ENCODE assay signal across 27 cellular contexts in genomic region chr13:25581351-25581750, GRCh38.
"Had no signal": no experiment of that assay in that cellular context is flagged by ENCODE, and none has a peak within 500 bp of the region (broad histone marks: within the 10 kb centered on the region; RNA-seq: fewer than 3 reads in every experiment).

No MANE protein-coding gene starts in this region.

- H3K27ac ChIP-seq: brain microvascular endothelial cell, cardiac muscle cell, coronary artery, Peyer's patch, RWPE1 had no signal

- H3K4me3 ChIP-seq: cardiac muscle cell, coronary artery, MG63, Peyer's patch had no signal

- ATAC-seq: activated T-cell treated with anti-CD3 and anti-CD28 coated beads, Interleukin-2, amount 50 U/mL, for 4 hours; activated T-helper 17 cell treated with anti-CD3 and anti-CD28 coated beads, Interleukin-2, amount 50 U/mL, for 72 hours; T-cell had no signal

- H3K36me3 ChIP-seq: brain microvascular endothelial cell, cardiac muscle cell, MG63, Peyer's patch had no signal

- DNase-seq: activated CD4-positive, alpha-beta memory T cell treated with anti-CD3 and anti-CD28 coated beads for 36 hours; activated CD4-positive, alpha-beta T cell treated with anti-CD3 and anti-CD28 coated beads, Interleukin-2, amount 10 ng/mL, durations not matched to agents 7 days and 5 days; activated CD4-positive, CD25-positive, alpha-beta regulatory T cell; activated CD8-positive, alpha-beta memory T cell treated with anti-CD3 and anti-CD28 coated beads for 24 hours; activated gamma-delta T cell treated with Interleukin-2 at 50 U/mL for 16 hours; activated naive CD4-positive, alpha-beta T cell treated with anti-CD3 and anti-CD28 coated beads, Interleukin-2, amount 10 ng/mL, durations not matched to agents 7 days and 5 days; activated naive CD8-positive, alpha-beta T cell treated with anti-CD3 and anti-CD28 coated beads for 36 hours; activated T-cell treated with anti-CD3 and anti-CD28 coated beads, Interleukin-2, amount 50 U/mL, for 4 hours; brain microvascular endothelial cell; MG63; MV-4-11; NCI-H1092 treated with DMSO at 0.1 percent for 48 hours; NCI-H1417 treated with DMSO at 0.1 percent for 48 hours; NCI-H187; NCI-H2081; NCI-H226; NCI-H748 treated with DMSO at 0.1 percent for 48 hours; OCI-M1; Peyer's patch; SHP77; T-cell; T-helper 2 cell; T1000 had no signal

- H3K27me3 ChIP-seq: brain microvascular endothelial cell, cardiac muscle cell, Peyer's patch had no signal

- H3K9me3 ChIP-seq: MG63, Peyer's patch had no signal
